8 cellular contexts compared by ENCODE assay signal in the genomic region with DNA sequence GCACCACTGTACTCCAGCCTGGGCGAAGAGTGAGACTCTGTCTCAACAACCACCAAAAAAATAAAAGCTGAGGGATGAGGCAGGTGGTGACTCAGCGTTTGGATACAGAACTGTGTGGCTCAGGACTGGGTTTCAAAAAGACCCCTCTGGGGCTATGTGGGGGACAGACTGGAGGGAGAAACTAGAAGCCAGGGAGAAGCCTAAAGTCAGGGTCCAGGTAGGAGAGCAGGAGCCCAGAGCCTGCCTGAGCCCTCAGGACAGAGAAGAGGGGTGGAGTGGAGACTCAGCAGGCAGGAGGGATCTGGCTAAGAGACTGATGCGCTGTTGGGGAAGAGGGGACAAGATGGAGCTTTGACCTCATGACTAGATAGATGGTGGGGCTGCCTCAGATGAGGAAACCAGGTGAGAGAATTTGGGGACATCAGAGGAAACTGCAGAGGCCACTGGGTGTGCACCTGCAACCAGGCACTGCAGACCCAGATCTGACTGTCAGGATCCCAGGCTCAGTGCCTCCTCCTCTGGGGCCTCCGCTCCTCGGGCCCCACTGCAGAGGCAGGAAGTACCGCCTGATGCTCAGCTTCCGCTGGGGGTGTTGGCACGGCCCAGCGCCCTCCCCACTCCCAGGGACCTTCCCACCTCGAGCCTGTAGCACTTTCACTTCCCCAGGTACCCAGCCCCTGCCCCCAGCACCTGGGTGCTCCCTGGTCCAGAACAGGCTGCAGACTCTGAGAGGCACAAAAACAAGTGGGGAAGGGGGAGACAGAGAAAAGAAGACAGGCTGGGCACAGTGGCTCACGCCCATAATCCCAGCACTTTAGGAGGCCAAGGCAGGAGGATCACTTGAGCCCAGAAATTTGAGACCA. TPM values are rescaled to one million over a fixed set of nuclear protein-coding genes. Genes with fewer than 3 reads are reported as not detected.
DNase-seq lines count a peak whose midpoint lies in the region; ATAC-seq and TF ChIP-seq lines count a peak whose summit lies in the region.

No MANE protein-coding gene starts in this region.

- peak; percentile 10 for TF ChIP-seq POLR2A in transverse colon (IDR thresholded peaks at IDR 0.05)

- in situ Hi-C loops in transverse colon (cut with MboI; ENCODE audit: low pct_ligation_motif_present in 1 of 4, low pct_unique_long_range_greater_than_20kb in 1 of 4, low sequenced_read_pairs in 3 of 4) = no loop called here

- H3K27ac Mint-ChIP-seq in activated T-cell treated with anti-CD3 and anti-CD28 coated beads, Interleukin-2, amount 50 U/mL, for 24 hours = peak overlapping the region; percentile 94

- no peak overlapping the region for H3K23ac ChIP-seq in mesenchymal stem cell (ENCODE audit: low read length in 2 of 2)

- H2AFZ ChIP-seq in Karpas-422 (ENCODE audit: low read length) (no peak overlapping the region), mesenchymal stem cell (ENCODE audit: low read depth, low read length) (no peak overlapping the region)

- peaks cover 7% of the 10 kb centered on the region for H3K79me1 ChIP-seq in mesenchymal stem cell (replicated peaks; ENCODE audit: low read length, poor library complexity, severe bottlenecking)

- H2BK12ac ChIP-seq in mesenchymal stem cell (ENCODE audit: low read length in 2 of 2) = no peak overlapping the region

- H2BK5ac ChIP-seq in mesenchymal stem cell (ENCODE audit: low read depth, low read length, poor library complexity, severe bottlenecking) = peak overlapping the region; percentile 12

- ATAC-seq in GM19438 (IDR thresholded peaks at IDR 0.05; ENCODE audit: low read depth, unreplicated experiment) = peak; percentile 48

- H2AK5ac ChIP-seq in mesenchymal stem cell (ENCODE audit: low read length, severe bottlenecking) = no peak overlapping the region

- no peak overlapping the region for H2BK15ac ChIP-seq in mesenchymal stem cell (ENCODE audit: low read depth, poor library complexity, severe bottlenecking)

- WGBS in mesenchymal stem cell = 83% methylated on average over 10 of the region's 11 CpGs
- WGBS in transverse colon (ENCODE audit: low coverage in 1 of 2), 2 donors = 47 to 79% methylated on average over 2 to 7 of the region's 11 CpGs

- intact Hi-C loops in transverse colon (cut with DNase I; ENCODE audit: low total_unique reads) = no loop called here

- H3K9me3 ChIP-seq in Karpas-422 (ENCODE audit: low read length) (no peaks in the 10 kb centered on the region), mesenchymal stem cell (ENCODE audit: control insufficient read depth, low read length) (no peaks in the 10 kb centered on the region), transverse colon (no peaks in the 10 kb centered on the region)

- TF ChIP-seq CTCF in transverse colon (IDR thresholded peaks at IDR 0.05) = no peak

- H3K4me3 ChIP-seq in Karpas-422 (ENCODE audit: low read length) = peak overlapping the region; percentile 79
- no peak overlapping the region for H3K4me3 ChIP-seq in mesenchymal stem cell (ENCODE audit: insufficient read depth in 1 of 2, low read depth in 1 of 2, low read length in 2 of 2)
- peak overlapping the region in 1 of 4 donors; percentile 4 for H3K4me3 ChIP-seq in transverse colon

- no peak for TF ChIP-seq EP300 in transverse colon (IDR thresholded peaks at IDR 0.05; ENCODE audit: low read depth)

- H4K8ac ChIP-seq in mesenchymal stem cell (ENCODE audit: low read length) = peak overlapping the region; percentile 20

- H3K4me1 ChIP-seq in Karpas-422 (ENCODE audit: low read length) (peaks cover 96% of the 10 kb centered on the region), mesenchymal stem cell (ENCODE audit: control insufficient read depth, insufficient read depth, low read depth, low read length) (peaks cover 12% of the 10 kb centered on the region), transverse colon (peaks cover 0 to 17% (median 5%) of the 10 kb centered on the region in 4 donors)

- peaks cover 42% of the 10 kb centered on the region for H3K36me3 Mint-ChIP-seq in activated T-cell treated with anti-CD3 and anti-CD28 coated beads, Interleukin-2, amount 50 U/mL, for 24 hours (ENCODE audit: low read depth)

- peaks cover 83% of the 10 kb centered on the region for H3K4me1 Mint-ChIP-seq in activated T-cell treated with anti-CD3 and anti-CD28 coated beads, Interleukin-2, amount 50 U/mL, for 24 hours (ENCODE audit: low read depth)

- H3K4ac ChIP-seq in mesenchymal stem cell (ENCODE audit: low read depth in 1 of 2, low read length in 2 of 2) = no peak overlapping the region

- H2BK120ac ChIP-seq in mesenchymal stem cell (ENCODE audit: low read depth, low read length) = no peak overlapping the region

- H3K27me3 ChIP-seq in Karpas-422 (ENCODE audit: low read length) (no peaks in the 10 kb centered on the region), mesenchymal stem cell (ENCODE audit: control insufficient read depth in 1 of 2, insufficient read depth in 1 of 2, low read length in 2 of 2) (peaks cover 0 to 9% of the 10 kb centered on the region in 2 experiments), transverse colon (no peaks in the 10 kb centered on the region)

- H3K4me3 Mint-ChIP-seq in activated T-cell treated with anti-CD3 and anti-CD28 coated beads, Interleukin-2, amount 50 U/mL, for 24 hours = peak overlapping the region; percentile 96

- H3K4me2 ChIP-seq in Karpas-422 (ENCODE audit: low read depth, low read length, poor library complexity, severe bottlenecking) (peak overlapping the region; percentile 98), mesenchymal stem cell (ENCODE audit: low read length, poor library complexity, severe bottlenecking) (no peak overlapping the region)

- no peak overlapping the region for H3K14ac ChIP-seq in mesenchymal stem cell (ENCODE audit: low read length in 2 of 2)

- H3K9me2 ChIP-seq in Karpas-422 (replicated peaks; ENCODE audit: insufficient read depth, low read length) = no peaks in the 10 kb centered on the region

- peaks cover 36% of the 10 kb centered on the region for H3K79me2 ChIP-seq in Karpas-422 (ENCODE audit: low read length)

- H3K9ac ChIP-seq in Karpas-422 (ENCODE audit: low read length) = peak overlapping the region; percentile 93
- no peak overlapping the region for H3K9ac ChIP-seq in mesenchymal stem cell (ENCODE audit: low read length)

- H4K91ac ChIP-seq in mesenchymal stem cell (ENCODE audit: low read length) = no peak overlapping the region

- no peaks in the 10 kb centered on the region for H3K27me3 Mint-ChIP-seq in activated T-cell treated with anti-CD3 and anti-CD28 coated beads, Interleukin-2, amount 50 U/mL, for 24 hours

- H3K36me3 ChIP-seq in Karpas-422 (ENCODE audit: insufficient read depth, low read length) (peaks cover 46% of the 10 kb centered on the region), mesenchymal stem cell (ENCODE audit: control insufficient read depth in 1 of 2, insufficient read depth in 2 of 2, low read depth in 1 of 2, low read length in 2 of 2) (peaks cover 0 to 37% of the 10 kb centered on the region in 2 experiments), transverse colon (no peaks in the 10 kb centered on the region)

- H3K9me3 Mint-ChIP-seq in activated T-cell treated with anti-CD3 and anti-CD28 coated beads, Interleukin-2, amount 50 U/mL, for 24 hours = no peaks in the 10 kb centered on the region

- DNase-seq in Karpas-422 (peak; percentile 99), mesenchymal stem cell (peak; percentile 35), transverse colon (peak; percentile 68), SW 1271 (lab: John Stamatoyannopoulos, UW) (no peak), D341Med (ENCODE audit: low spot score) (no peak), NCI-H1930 (lab: John Stamatoyannopoulos, UW) (no peak)
- peak; percentile 80 for DNase-seq in activated T-cell treated with anti-CD3 and anti-CD28 coated beads, Interleukin-2, amount 50 U/mL, for 24 hours

- H4K20me1 ChIP-seq in Karpas-422 (ENCODE audit: insufficient read depth, low read depth, low read length) = no peaks in the 10 kb centered on the region; the same call in 1 of the 2 replicates

- H3K27ac ChIP-seq in Karpas-422 (ENCODE audit: low read length) (peak overlapping the region; percentile 96), mesenchymal stem cell (ENCODE audit: low read length, poor library complexity, severe bottlenecking) (peak overlapping the region; percentile 18), transverse colon (peak overlapping the region in 3 of 4 donors; percentile 37 to 71 (median 41))

- no peak overlapping the region for H3K18ac ChIP-seq in mesenchymal stem cell (ENCODE audit: low read depth in 1 of 2, low read length in 2 of 2)

RNA-seq across cellular contexts. Expression of gene CD37, which starts 1.5 kb away (rescaled TPM):
- total RNA-seq in Karpas-422 (2014; rRNA removed; shearing (Covaris generic); ENCODE audit: low replicate concordance) = 975 and 1,210 TPM in 2 replicates
- not detected for polyA plus RNA-seq in mesenchymal stem cell (2013, experiment 1 of 2)
- polyA plus RNA-seq in mesenchymal stem cell (2013, experiment 2 of 2) = not detected
- total RNA-seq in transverse colon = 10 to 100 TPM in 3 of 4 donors, 1 to 10 TPM in 1; 8.5 to 24.0 (median 13.3) TPM

RNA-seq across cellular contexts. Expression of gene SLC6A16, which starts 8.7 kb away (rescaled TPM):
- total RNA-seq in Karpas-422 (2014; rRNA removed; shearing (Covaris generic); ENCODE audit: low replicate concordance) = 16.9 and 42.6 TPM in 2 replicates
- 3.5 TPM for polyA plus RNA-seq in mesenchymal stem cell (2013, experiment 1 of 2)
- 3.6 TPM for polyA plus RNA-seq in mesenchymal stem cell (2013, experiment 2 of 2)
- total RNA-seq in transverse colon = under 1 TPM in 3 of 4 donors, not detected in 1; 0.40 to 0.75 (median 0.48) TPM

RNA-seq across cellular contexts. Expression of gene TEAD2, which starts 28.6 kb away (rescaled TPM):
- 2.9 and 5.5 TPM in 2 replicates for total RNA-seq in Karpas-422 (2014; rRNA removed; shearing (Covaris generic); ENCODE audit: low replicate concordance)
- polyA plus RNA-seq in mesenchymal stem cell (2013, experiment 1 of 2) = 72.7 TPM
- polyA plus RNA-seq in mesenchymal stem cell (2013, experiment 2 of 2) = 73.6 TPM
- total RNA-seq in transverse colon = 10 to 100 TPM in 3 of 4 donors, 1 to 10 TPM in 1; 5.6 to 20.3 (median 10.9) TPM

RNA-seq across cellular contexts. Expression of gene DKKL1, which starts 30.0 kb away (rescaled TPM):
- 1.2 TPM in 1 of 2 replicates, not detected in the other for total RNA-seq in Karpas-422 (2014; rRNA removed; shearing (Covaris generic); ENCODE audit: low replicate concordance)
- polyA plus RNA-seq in mesenchymal stem cell (2013, experiment 1 of 2) = 0.46 TPM
- polyA plus RNA-seq in mesenchymal stem cell (2013, experiment 2 of 2) = 0.70 TPM
- total RNA-seq in transverse colon = 1 to 10 TPM in 1 of 4 donors, not detected in 3; 2.2 TPM

RNA-seq across cellular contexts. Expression of gene KASH5, which starts 54.4 kb away (rescaled TPM):
- total RNA-seq in Karpas-422 (2014; rRNA removed; shearing (Covaris generic); ENCODE audit: low replicate concordance) = 0.52 and 0.65 TPM in 2 replicates
- not detected for polyA plus RNA-seq in mesenchymal stem cell (2013, experiment 1 of 2)
- not detected for polyA plus RNA-seq in mesenchymal stem cell (2013, experiment 2 of 2)
- not detected for total RNA-seq in transverse colon

Comparison
In these comparisons a context has a peak if more than half of its experiments do, and no peak if none do; other contexts are left out.
1. DNase-seq: peak in Karpas-422 (single experiment), activated T-cell treated with anti-CD3 and anti-CD28 coated beads, Interleukin-2, amount 50 U/mL, for 24 hours (single experiment), mesenchymal stem cell (single experiment) and transverse colon (single experiment); none in SW 1271 (0 of 2), D341Med (single experiment) and NCI-H1930 (0 of 2).
2. H3K27ac ChIP-seq: peak in every context shown above with its lines; median percentile 96 in Karpas-422; 41 in transverse colon; 18 in mesenchymal stem cell.
3. RNA of gene CD37, which starts 1.5 kb away (total RNA-seq): 975 to 1,210 TPM in Karpas-422; 8.5 to 24.0 TPM in transverse colon; every median in the first group is over 10 times any median in the second.
4. RNA of gene SLC6A16, which starts 8.7 kb away (total RNA-seq): 16.9 to 42.6 TPM in Karpas-422; 0.40 to 0.75 TPM in transverse colon; every median in the first group is over 10 times any median in the second.